In the genomic region with DNA sequence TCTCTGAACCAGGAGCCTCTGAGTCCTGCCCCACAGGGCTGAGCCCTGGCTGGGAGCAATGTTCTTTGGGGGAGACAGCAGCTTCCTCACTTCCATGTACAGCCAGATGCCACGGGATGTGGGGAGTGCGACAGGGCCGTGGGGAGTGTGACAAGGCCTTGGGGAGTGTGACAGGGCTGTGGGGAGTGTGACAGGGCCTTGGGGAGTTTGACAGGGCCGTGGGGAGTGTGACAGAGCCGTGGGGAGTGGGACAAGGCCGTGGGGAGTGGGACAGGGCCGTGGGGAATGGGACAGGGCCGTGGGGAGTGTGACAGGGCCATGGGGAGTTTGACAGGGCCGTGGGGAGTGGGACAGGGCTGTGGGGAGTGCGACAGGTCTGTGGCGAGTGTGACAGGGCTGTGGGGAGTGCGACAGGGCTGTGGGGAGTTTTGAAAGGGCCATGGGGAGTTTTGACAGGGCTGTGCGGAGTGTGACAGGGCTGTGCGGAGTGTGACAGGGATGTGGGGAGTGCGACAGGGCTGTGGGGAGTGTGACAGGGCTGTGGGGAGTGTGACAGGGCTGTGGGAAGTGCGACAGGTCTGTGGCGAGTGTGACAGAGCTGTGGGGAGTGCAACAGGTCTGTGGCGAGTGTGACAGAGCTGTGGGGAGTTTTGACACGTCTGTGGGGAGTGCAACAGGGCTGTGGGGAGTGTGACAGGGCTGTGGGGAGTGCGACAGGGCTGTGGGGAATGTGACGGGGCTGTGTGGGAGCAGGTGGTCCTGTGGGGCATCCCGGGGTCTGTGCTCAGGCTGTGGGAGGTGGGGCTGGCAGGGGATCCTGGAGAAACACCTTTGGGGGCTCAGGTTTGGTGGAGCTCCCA, we compare ENCODE assay signal across 20 cellular contexts. TPM values are rescaled to one million over a fixed set of nuclear protein-coding genes. Genes with fewer than 3 reads are reported as not detected.
DNase-seq lines count a peak whose midpoint lies in the region; ATAC-seq, FAIRE-seq and TF ChIP-seq lines count a peak whose summit lies in the region.
"Had no signal": no experiment of that assay in that cellular context is flagged by ENCODE, and none has a peak within 500 bp of the region (broad histone marks: within the 10 kb centered on the region; RNA-seq: fewer than 3 reads in every experiment).

No MANE protein-coding gene starts in this region.

- H3K27me3 ChIP-seq in right cardiac atrium (ENCODE audit: control insufficient read depth, insufficient read depth), result no peaks in the 10 kb centered on the region

- peaks cover 59% of the 10 kb centered on the region for H3K27me3 Mint-ChIP-seq in central memory CD8-positive, alpha-beta T cell
- peaks cover 7 to 19% of the 10 kb centered on the region in 2 donors for H3K27me3 Mint-ChIP-seq in natural killer cell treated with Interleukin-12 subunit alpha and Interleukin-12 subunit beta and Interleukin-15 and Interleukin-18, amount 100 ng/mL, for 72 hours

- TF ChIP-seq POLR2A in GM12891 (IDR thresholded peaks at IDR 0.05; ENCODE audit: low read depth, low read length), result no peak

- no peaks in the 10 kb centered on the region for H3K4me1 ChIP-seq in right cardiac atrium (ENCODE audit: control insufficient read depth, insufficient read depth, low read length)

- 84% methylated on average over 22 of the region's 22 CpGs for WGBS in right cardiac atrium

- no peaks in the 10 kb centered on the region for H3K9me3 ChIP-seq in right cardiac atrium (ENCODE audit: control insufficient read depth, low read length)

- no peaks in the 10 kb centered on the region for H3K9me3 Mint-ChIP-seq in central memory CD8-positive, alpha-beta T cell
- no peaks in the 10 kb centered on the region for H3K9me3 Mint-ChIP-seq in natural killer cell treated with Interleukin-12 subunit alpha and Interleukin-12 subunit beta and Interleukin-15 and Interleukin-18, amount 100 ng/mL, for 72 hours
- H3K9me3 Mint-ChIP-seq: CD4-positive, alpha-beta memory T cell had no signal

- H3K36me3 Mint-ChIP-seq in central memory CD8-positive, alpha-beta T cell (ENCODE audit: insufficient read depth), result peaks cover 4% of the 10 kb centered on the region
- no peaks in the 10 kb centered on the region for H3K36me3 Mint-ChIP-seq in natural killer cell treated with Interleukin-12 subunit alpha and Interleukin-12 subunit beta and Interleukin-15 and Interleukin-18, amount 100 ng/mL, for 72 hours
- H3K36me3 Mint-ChIP-seq: CD4-positive, alpha-beta memory T cell had no signal

- H3K27ac Mint-ChIP-seq in central memory CD8-positive, alpha-beta T cell (ENCODE audit: low read depth), result peak overlapping the region; percentile 38
- peak overlapping the region; percentile 41 to 46 for H3K27ac Mint-ChIP-seq in natural killer cell treated with Interleukin-12 subunit alpha and Interleukin-12 subunit beta and Interleukin-15 and Interleukin-18, amount 100 ng/mL, for 72 hours
- H3K27ac Mint-ChIP-seq: H9 had no signal

- peaks cover 10% of the 10 kb centered on the region for H3K4me1 Mint-ChIP-seq in central memory CD8-positive, alpha-beta T cell
- peaks cover 23 to 35% of the 10 kb centered on the region in 2 donors for H3K4me1 Mint-ChIP-seq in natural killer cell treated with Interleukin-12 subunit alpha and Interleukin-12 subunit beta and Interleukin-15 and Interleukin-18, amount 100 ng/mL, for 72 hours (ENCODE audit: low read depth in 2 of 2)

- DNase-seq in central memory CD8-positive, alpha-beta T cell (ENCODE audit: low spot score in 2 of 2), result no peak
- DNase-seq in left lobe of liver (ENCODE audit: low spot score), result peak; percentile 45
- no peak for DNase-seq in natural killer cell treated with Interleukin-12 subunit alpha and Interleukin-12 subunit beta and Interleukin-15 and Interleukin-18, amount 100 ng/mL, for 72 hours (ENCODE audit: low spot score)
- no peak for DNase-seq in GM12891 (ENCODE audit: insufficient read length, low spot score)
- DNase-seq in right cardiac atrium, result no peak
- DNase-seq in GM19238 (ENCODE audit: insufficient read length, low spot score), result no peak
- DNase-seq: CD4-positive, alpha-beta memory T cell; DMS79; H9; NCI-H1436; NCI-H2029; NCI-H2171; NCI-H446; OCI-M1; SHP77 treated with DMSO at 0.1 percent for 48 hours had no signal

- FAIRE-seq in GM12891 (lab: Jason Lieb, UNC), result no peak
- FAIRE-seq: D721Med, K562 had no signal

- no peak overlapping the region for H3K4me3 Mint-ChIP-seq in central memory CD8-positive, alpha-beta T cell
- H3K4me3 Mint-ChIP-seq in natural killer cell treated with Interleukin-12 subunit alpha and Interleukin-12 subunit beta and Interleukin-15 and Interleukin-18, amount 100 ng/mL, for 72 hours, result peak overlapping the region; percentile 45
- H3K4me3 Mint-ChIP-seq: CD4-positive, alpha-beta memory T cell; H9 had no signal

- no peak for ATAC-seq in central memory CD8-positive, alpha-beta T cell (replicated peaks; ENCODE audit: extremely low read depth, poor library complexity, severe bottlenecking)
- ATAC-seq in left lobe of liver (no peak), GM19328 (IDR thresholded peaks at IDR 0.05; ENCODE audit: unreplicated experiment) (no peak), right cardiac atrium (no peak)
- peak; percentile 2 to 29 for ATAC-seq in natural killer cell treated with Interleukin-12 subunit alpha and Interleukin-12 subunit beta and Interleukin-15 and Interleukin-18, amount 100 ng/mL, for 72 hours
- ATAC-seq: K562 had no signal

- intact Hi-C loops in right cardiac atrium (cut with DNase I), result loop anchor here (5.0 to 10.0 kb wide), 4 partner anchors 38 to 464 kb away; a partner anchor contains a TSS

- H3K4me3 ChIP-seq in right cardiac atrium (ENCODE audit: low read length), result no peak overlapping the region
- H3K4me3 ChIP-seq: K562 had no signal

- no peak overlapping the region for H3K27ac ChIP-seq in right cardiac atrium (ENCODE audit: low read length)
- H3K27ac ChIP-seq: HL-60 had no signal

TF ChIP-seq in GM12891, 5 proteins besides CTCF, POLR2A, EP300 and RAD21:
- TF ChIP-seq PAX5 (IDR thresholded peaks at IDR 0.05; ENCODE audit: insufficient read depth, low read length, severe bottlenecking) (no peak), POU2F2 (IDR thresholded peaks at IDR 0.05; ENCODE audit: low read depth, low read length) (no peak), TAF1 (IDR thresholded peaks at IDR 0.05; ENCODE audit: low read depth, low read length) (no peak), SPI1 (IDR thresholded peaks at IDR 0.05; ENCODE audit: low read depth, low read length) (no peak), POLR2AphosphoS5 (IDR thresholded peaks at IDR 0.05; ENCODE audit: low read depth, low read length) (no peak)

RNA-seq across cellular contexts. Expression of a gene that starts 6.6 kb away (rescaled TPM):
- total RNA-seq in left lobe of liver (1.4 TPM), right cardiac atrium (not detected)
- not detected for total RNA-seq in natural killer cell treated with Interleukin-12 subunit alpha and Interleukin-12 subunit beta and Interleukin-15 and Interleukin-18, amount 100 ng/mL, for 72 hours
- polyA plus RNA-seq in GM12891 (2012; ENCODE audit: low read depth, missing spikeins), result not detected
- polyA plus RNA-seq in right cardiac atrium, result not detected
- total RNA-seq: CD4-positive, alpha-beta memory T cell; H9; K562; RPMI7951 had no signal
- polyA plus RNA-seq: CD4-positive, alpha-beta memory T cell; K562 had no signal

RNA-seq across cellular contexts. Expression of a gene that starts 60.0 kb away (rescaled TPM):
- total RNA-seq in left lobe of liver (15.7 TPM), right cardiac atrium (1 to 10 TPM in 1 of 4 donors, under 1 TPM in 3; 0.48 to 1.0 (median 0.59) TPM)
- 1 to 10 TPM; 2.3 to 8.1 TPM for total RNA-seq in natural killer cell treated with Interleukin-12 subunit alpha and Interleukin-12 subunit beta and Interleukin-15 and Interleukin-18, amount 100 ng/mL, for 72 hours
- polyA plus RNA-seq in GM12891 (2012; ENCODE audit: low read depth, missing spikeins), result 0.18 TPM
- polyA plus RNA-seq in right cardiac atrium, result 0.25 TPM
- polyA plus RNA-seq: CD4-positive, alpha-beta memory T cell had no signal

Comparison
In these comparisons a context has a peak if more than half of its experiments do, and no peak if none do; other contexts are left out.
1. ATAC-seq: peak in natural killer cell treated with Interleukin-12 subunit alpha and Interleukin-12 subunit beta and Interleukin-15 and Interleukin-18, amount 100 ng/mL, for 72 hours (2 of 2); none in central memory CD8-positive, alpha-beta T cell (single experiment), left lobe of liver (single experiment), GM19328 (single experiment) and right cardiac atrium (0 of 2).